ENCODE assay signal across 1 cellular context in the genomic region with DNA sequence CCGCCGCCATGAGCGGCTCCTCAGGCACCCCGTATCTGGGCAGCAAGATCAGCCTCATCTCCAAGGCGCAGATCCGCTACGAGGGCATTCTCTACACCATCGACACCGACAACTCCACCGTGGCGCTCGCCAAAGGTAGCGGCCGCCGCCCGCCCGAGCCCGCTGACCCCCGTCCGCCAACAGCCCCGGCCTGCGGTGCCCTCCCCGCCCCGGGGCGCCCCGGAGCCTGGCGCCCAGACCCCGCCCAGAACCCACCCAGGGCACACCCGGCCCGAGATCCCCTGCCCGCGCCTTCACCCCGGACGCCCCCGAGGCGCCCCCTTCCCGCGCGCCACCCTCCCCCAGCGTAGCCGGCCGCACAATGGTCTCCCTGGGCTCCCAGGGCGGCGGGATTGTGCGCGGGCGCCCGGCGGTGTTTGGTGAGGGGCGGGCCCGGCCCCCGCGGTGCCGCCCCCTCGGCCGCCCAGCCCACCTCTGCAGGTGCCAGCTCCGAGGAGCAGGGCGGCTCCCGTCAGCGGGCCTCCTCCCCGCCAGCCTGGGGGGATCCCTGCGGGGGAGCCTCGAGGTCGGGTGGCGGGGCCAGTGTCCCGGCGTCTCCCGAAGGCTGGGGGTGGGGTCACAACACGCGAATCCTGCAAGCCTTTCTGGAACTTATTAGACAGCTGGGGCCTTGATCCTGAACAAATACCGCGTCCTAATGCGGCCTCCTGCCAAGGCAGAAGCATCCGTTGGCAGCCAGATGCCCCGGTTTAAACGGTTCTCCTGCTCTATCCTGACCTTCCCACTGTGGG.
TF ChIP-seq lines count a peak whose summit lies in the region.

No MANE protein-coding gene starts in this region.

TF ChIP-seq in HepG2, 621 proteins besides CTCF, POLR2A, EP300 and RAD21 (continued from another document and continues in another):
- TF ChIP-seq ZNF691 (CRISPR knock-in tag; IDR thresholded peaks at IDR 0.05; ENCODE audit: borderline replicate concordance, low read depth): peak; percentile 75; the same call in 1 of the 2 replicates
- TF ChIP-seq SRSF1 (optimal IDR thresholded peaks at IDR 0.05; ENCODE audit: low read depth, low read length): peak; percentile 56
- no peak for TF ChIP-seq FOXJ3 (CRISPR knock-in tag; IDR thresholded peaks at IDR 0.05; ENCODE audit: borderline replicate concordance)
- 0 out of 2 replicates have a peak, but pooled peaks have one; percentile 34 for TF ChIP-seq AHR (CRISPR knock-in tag; IDR thresholded peaks at IDR 0.05)
- no peak for TF ChIP-seq MAFF (IDR thresholded peaks at IDR 0.05; ENCODE audit: low read depth, low read length)
- no peak for TF ChIP-seq ZBTB33 (CRISPR knock-in tag; IDR thresholded peaks at IDR 0.05)
- 0 out of 2 replicates have a peak, but pooled peaks have one; percentile 74 for TF ChIP-seq THAP8 (CRISPR knock-in tag; IDR thresholded peaks at IDR 0.05; ENCODE audit: borderline replicate concordance)
- no peak for TF ChIP-seq TBP (CRISPR knock-in tag; IDR thresholded peaks at IDR 0.05)
- peak; percentile 79; the same call in 1 of the 2 replicates for TF ChIP-seq ARID2 (CRISPR knock-in tag; IDR thresholded peaks at IDR 0.05; ENCODE audit: borderline replicate concordance)
- TF ChIP-seq XRCC5 (optimal IDR thresholded peaks at IDR 0.05; ENCODE audit: low read length): peak; percentile 31
- no peak; the same call in 1 of the 2 replicates for TF ChIP-seq ZMAT3 (CRISPR knock-in tag; conservative IDR thresholded peaks at IDR 0.05)
- TF ChIP-seq, protein P1, sequence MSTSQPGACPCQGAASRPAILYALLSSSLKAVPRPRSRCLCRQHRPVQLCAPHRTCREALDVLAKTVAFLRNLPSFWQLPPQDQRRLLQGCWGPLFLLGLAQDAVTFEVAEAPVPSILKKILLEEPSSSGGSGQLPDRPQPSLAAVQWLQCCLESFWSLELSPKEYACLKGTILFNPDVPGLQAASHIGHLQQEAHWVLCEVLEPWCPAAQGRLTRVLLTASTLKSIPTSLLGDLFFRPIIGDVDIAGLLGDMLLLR (CRISPR knock-in tag; IDR thresholded peaks at IDR 0.05): peak; percentile 20; the same call in 1 of the 2 replicates
- no peak for TF ChIP-seq ZNF747 (CRISPR knock-in tag; IDR thresholded peaks at IDR 0.05; ENCODE audit: borderline replicate concordance)
- peak; percentile 45; the same call in 1 of the 2 replicates for TF ChIP-seq ADNP (CRISPR knock-in tag; IDR thresholded peaks at IDR 0.05)
- TF ChIP-seq ZNF850 (CRISPR knock-in tag; conservative IDR thresholded peaks at IDR 0.05): no peak
- no peak for TF ChIP-seq LCORL (IDR thresholded peaks at IDR 0.05)
- no peak for TF ChIP-seq LCORL (CRISPR knock-in tag; IDR thresholded peaks at IDR 0.05)
- TF ChIP-seq ZFAT (CRISPR knock-in tag; conservative IDR thresholded peaks at IDR 0.05): no peak
- TF ChIP-seq, protein P2, sequence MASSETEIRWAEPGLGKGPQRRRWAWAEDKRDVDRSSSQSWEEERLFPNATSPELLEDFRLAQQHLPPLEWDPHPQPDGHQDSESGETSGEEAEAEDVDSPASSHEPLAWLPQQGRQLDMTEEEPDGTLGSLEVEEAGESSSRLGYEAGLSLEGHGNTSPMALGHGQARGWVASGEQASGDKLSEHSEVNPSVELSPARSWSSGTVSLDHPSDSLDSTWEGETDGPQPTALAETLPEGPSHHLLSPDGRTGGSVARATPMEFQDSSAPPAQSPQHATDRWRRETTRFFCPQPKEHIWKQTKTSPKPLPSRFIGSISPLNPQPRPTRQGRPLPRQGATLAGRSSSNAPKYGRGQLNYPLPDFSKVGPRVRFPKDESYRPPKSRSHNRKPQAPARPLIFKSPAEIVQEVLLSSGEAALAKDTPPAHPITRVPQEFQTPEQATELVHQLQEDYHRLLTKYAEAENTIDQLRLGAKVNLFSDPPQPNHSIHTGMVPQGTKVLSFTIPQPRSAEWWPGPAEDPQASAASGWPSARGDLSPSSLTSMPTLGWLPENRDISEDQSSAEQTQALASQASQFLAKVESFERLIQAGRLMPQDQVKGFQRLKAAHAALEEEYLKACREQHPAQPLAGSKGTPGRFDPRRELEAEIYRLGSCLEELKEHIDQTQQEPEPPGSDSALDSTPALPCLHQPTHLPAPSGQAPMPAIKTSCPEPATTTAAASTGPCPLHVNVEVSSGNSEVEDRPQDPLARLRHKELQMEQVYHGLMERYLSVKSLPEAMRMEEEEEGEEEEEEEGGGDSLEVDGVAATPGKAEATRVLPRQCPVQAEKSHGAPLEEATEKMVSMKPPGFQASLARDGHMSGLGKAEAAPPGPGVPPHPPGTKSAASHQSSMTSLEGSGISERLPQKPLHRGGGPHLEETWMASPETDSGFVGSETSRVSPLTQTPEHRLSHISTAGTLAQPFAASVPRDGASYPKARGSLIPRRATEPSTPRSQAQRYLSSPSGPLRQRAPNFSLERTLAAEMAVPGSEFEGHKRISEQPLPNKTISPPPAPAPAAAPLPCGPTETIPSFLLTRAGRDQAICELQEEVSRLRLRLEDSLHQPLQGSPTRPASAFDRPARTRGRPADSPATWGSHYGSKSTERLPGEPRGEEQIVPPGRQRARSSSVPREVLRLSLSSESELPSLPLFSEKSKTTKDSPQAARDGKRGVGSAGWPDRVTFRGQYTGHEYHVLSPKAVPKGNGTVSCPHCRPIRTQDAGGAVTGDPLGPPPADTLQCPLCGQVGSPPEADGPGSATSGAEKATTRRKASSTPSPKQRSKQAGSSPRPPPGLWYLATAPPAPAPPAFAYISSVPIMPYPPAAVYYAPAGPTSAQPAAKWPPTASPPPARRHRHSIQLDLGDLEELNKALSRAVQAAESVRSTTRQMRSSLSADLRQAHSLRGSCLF (CRISPR knock-in tag; IDR thresholded peaks at IDR 0.05; ENCODE audit: borderline replicate concordance): no peak
- TF ChIP-seq, protein P3, sequence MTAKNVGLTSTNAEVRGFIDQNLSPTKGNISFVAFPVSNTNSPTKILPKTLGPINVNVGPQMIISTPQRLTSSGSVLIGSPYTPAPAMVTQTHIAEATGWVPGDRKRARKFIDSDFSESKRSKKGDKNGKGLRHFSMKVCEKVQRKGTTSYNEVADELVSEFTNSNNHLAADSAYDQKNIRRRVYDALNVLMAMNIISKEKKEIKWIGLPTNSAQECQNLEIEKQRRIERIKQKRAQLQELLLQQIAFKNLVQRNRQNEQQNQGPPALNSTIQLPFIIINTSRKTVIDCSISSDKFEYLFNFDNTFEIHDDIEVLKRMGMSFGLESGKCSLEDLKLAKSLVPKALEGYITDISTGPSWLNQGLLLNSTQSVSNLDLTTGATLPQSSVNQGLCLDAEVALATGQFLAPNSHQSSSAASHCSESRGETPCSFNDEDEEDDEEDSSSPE (CRISPR knock-in tag; IDR thresholded peaks at IDR 0.05): peak; percentile 59; the same call in 1 of the 2 replicates
- TF ChIP-seq, protein P4, sequence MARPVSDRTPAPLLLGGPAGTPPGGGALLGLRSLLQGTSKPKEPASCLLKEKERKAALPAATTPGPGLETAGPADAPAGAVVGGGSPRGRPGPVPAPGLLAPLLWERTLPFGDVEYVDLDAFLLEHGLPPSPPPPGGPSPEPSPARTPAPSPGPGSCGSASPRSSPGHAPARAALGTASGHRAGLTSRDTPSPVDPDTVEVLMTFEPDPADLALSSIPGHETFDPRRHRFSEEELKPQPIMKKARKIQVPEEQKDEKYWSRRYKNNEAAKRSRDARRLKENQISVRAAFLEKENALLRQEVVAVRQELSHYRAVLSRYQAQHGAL (CRISPR knock-in tag; IDR thresholded peaks at IDR 0.05; ENCODE audit: not compliant biosample characterization): no peak
- no peak for TF ChIP-seq ZNF160 (CRISPR knock-in tag; IDR thresholded peaks at IDR 0.05)
- TF ChIP-seq SAP130 (CRISPR knock-in tag; IDR thresholded peaks at IDR 0.05; ENCODE audit: low read depth): peak; percentile 81
- TF ChIP-seq, protein P5, sequence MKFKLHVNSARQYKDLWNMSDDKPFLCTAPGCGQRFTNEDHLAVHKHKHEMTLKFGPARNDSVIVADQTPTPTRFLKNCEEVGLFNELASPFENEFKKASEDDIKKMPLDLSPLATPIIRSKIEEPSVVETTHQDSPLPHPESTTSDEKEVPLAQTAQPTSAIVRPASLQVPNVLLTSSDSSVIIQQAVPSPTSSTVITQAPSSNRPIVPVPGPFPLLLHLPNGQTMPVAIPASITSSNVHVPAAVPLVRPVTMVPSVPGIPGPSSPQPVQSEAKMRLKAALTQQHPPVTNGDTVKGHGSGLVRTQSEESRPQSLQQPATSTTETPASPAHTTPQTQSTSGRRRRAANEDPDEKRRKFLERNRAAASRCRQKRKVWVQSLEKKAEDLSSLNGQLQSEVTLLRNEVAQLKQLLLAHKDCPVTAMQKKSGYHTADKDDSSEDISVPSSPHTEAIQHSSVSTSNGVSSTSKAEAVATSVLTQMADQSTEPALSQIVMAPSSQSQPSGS (CRISPR knock-in tag; IDR thresholded peaks at IDR 0.05): no peak
- peak; percentile 59 for TF ChIP-seq ZFX (CRISPR knock-in tag; IDR thresholded peaks at IDR 0.05; ENCODE audit: low read depth)
- TF ChIP-seq ZNF629 (CRISPR knock-in tag; conservative IDR thresholded peaks at IDR 0.05): no peak
- TF ChIP-seq PHF21A (CRISPR knock-in tag; IDR thresholded peaks at IDR 0.05): no peak
- TF ChIP-seq WIZ (CRISPR knock-in tag; IDR thresholded peaks at IDR 0.05): no peak
- TF ChIP-seq ZNF615 (CRISPR knock-in tag; IDR thresholded peaks at IDR 0.05; ENCODE audit: borderline replicate concordance): no peak
- no peak for TF ChIP-seq ZNF580 (CRISPR knock-in tag; IDR thresholded peaks at IDR 0.05; ENCODE audit: borderline replicate concordance, low read depth)
- TF ChIP-seq FOXA1 (IDR thresholded peaks at IDR 0.05): no peak
- TF ChIP-seq FOXA1 (CRISPR knock-in tag; IDR thresholded peaks at IDR 0.05): no peak
- TF ChIP-seq, protein P6, sequence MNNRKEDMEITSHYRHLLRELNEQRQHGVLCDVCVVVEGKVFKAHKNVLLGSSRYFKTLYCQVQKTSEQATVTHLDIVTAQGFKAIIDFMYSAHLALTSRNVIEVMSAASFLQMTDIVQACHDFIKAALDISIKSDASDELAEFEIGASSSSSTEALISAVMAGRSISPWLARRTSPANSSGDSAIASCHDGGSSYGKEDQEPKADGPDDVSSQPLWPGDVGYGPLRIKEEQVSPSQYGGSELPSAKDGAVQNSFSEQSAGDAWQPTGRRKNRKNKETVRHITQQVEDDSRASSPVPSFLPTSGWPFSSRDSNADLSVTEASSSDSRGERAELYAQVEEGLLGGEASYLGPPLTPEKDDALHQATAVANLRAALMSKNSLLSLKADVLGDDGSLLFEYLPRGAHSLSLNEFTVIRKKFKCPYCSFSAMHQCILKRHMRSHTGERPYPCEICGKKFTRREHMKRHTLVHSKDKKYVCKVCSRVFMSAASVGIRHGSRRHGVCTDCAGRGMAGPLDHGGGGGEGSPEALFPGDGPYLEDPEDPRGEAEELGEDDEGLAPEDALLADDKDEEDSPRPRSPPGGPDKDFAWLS (CRISPR knock-in tag; IDR thresholded peaks at IDR 0.05; ENCODE audit: borderline replicate concordance): 0 out of 2 replicates have a peak, but pooled peaks have one; percentile 75
